ENCODE assay signal across 6 cellular contexts in genomic region chr1:155893389-155894142, GRCh38. TPM values are rescaled to one million over a fixed set of nuclear protein-coding genes. Genes with fewer than 3 reads are reported as not detected.
DNase-seq lines count a peak whose midpoint lies in the region; ATAC-seq and TF ChIP-seq lines count a peak whose summit lies in the region.

No MANE protein-coding gene starts in this region.

- 43 to 51% methylated on average over 10 of the region's 10 CpGs for WGBS in upper lobe of left lung, 2 donors

- TF ChIP-seq CTCF in upper lobe of left lung (IDR thresholded peaks at IDR 0.05): no peak

- intact Hi-C loops in head of caudate nucleus (cut with DNase I): no loop called here

- no peak for TF ChIP-seq POLR2A in upper lobe of left lung (IDR thresholded peaks at IDR 0.05)

- peaks cover 16 to 19% (median 18%) of the 10 kb centered on the region in 4 donors for H3K4me1 ChIP-seq in upper lobe of left lung

- DNase-seq in ACHN (peak; percentile 66), RPMI7951 (ENCODE audit: low read depth) (peak; percentile 82), glomerular endothelial cell (ENCODE audit: extremely low read depth, low read depth, low spot score) (peak; percentile 82), upper lobe of left lung (no peak), head of caudate nucleus (no peak)

- in situ Hi-C loops in ACHN (cut with HindIII; ENCODE audit: low pct_ligation_motif_present, low pct_unique_long_range_greater_than_20kb, low sequenced_read_pairs): no loop called here

- H3K36me3 ChIP-seq in upper lobe of left lung: peaks cover 0 to 26% (median 16%) of the 10 kb centered on the region in 4 donors

- peak; percentile 63 to 65 for ATAC-seq in upper lobe of left lung (ENCODE audit: low FRiP score in 2 of 2)
- ATAC-seq in GM19467 (IDR thresholded peaks at IDR 0.05; ENCODE audit: unreplicated experiment): no peak

- no peak overlapping the region for H3K4me3 ChIP-seq in upper lobe of left lung

- H3K27ac ChIP-seq in upper lobe of left lung: peak overlapping the region; percentile 71 to 79 (median 78)

- TF ChIP-seq EP300 in upper lobe of left lung (IDR thresholded peaks at IDR 0.05): no peak

- H3K27me3 ChIP-seq in upper lobe of left lung: no peaks in the 10 kb centered on the region

- no peaks in the 10 kb centered on the region for H3K9me3 ChIP-seq in upper lobe of left lung

RNA-seq across cellular contexts. Expression of gene RIT1, which starts 17.6 kb away (rescaled TPM):
- 24.9 and 34.8 TPM in 2 replicates for total RNA-seq in RPMI7951 (2014; rRNA removed; shearing (Covaris generic))
- total RNA-seq in glomerular endothelial cell: 53.6 and 60.8 TPM in 2 replicates
- 10 to 100 TPM; 26.3 to 67.1 (median 45.1) TPM for total RNA-seq in upper lobe of left lung

RNA-seq across cellular contexts. Expression of gene SYT11, which starts 34.2 kb away (rescaled TPM):
- 8.5 and 10.9 TPM in 2 replicates for total RNA-seq in RPMI7951 (2014; rRNA removed; shearing (Covaris generic))
- 31.2 and 34.4 TPM in 2 replicates for total RNA-seq in glomerular endothelial cell
- 10 to 100 TPM in 1 of 6 donors, 1 to 10 TPM in 5; 3.1 to 12.1 (median 7.8) TPM for total RNA-seq in upper lobe of left lung

RNA-seq across cellular contexts. Expression of gene GON4L, which starts 36.6 kb away (rescaled TPM):
- 13.0 and 15.1 TPM in 2 replicates for total RNA-seq in RPMI7951 (2014; rRNA removed; shearing (Covaris generic))
- total RNA-seq in glomerular endothelial cell (28.0 and 34.2 TPM in 2 replicates), upper lobe of left lung (100 to 1,000 TPM in 1 of 6 donors, 10 to 100 TPM in 5; 28.9 to 160 (median 46.3) TPM)

RNA-seq across cellular contexts. Expression of gene KHDC4, which starts 40.6 kb away (rescaled TPM):
- 27.0 and 28.6 TPM in 2 replicates for total RNA-seq in RPMI7951 (2014; rRNA removed; shearing (Covaris generic))
- 24.5 and 34.8 TPM in 2 replicates for total RNA-seq in glomerular endothelial cell
- total RNA-seq in upper lobe of left lung: 100 to 1,000 TPM in 1 of 6 donors, 10 to 100 TPM in 5; 30.4 to 105 (median 37.6) TPM

RNA-seq across cellular contexts. Expression of gene RXFP4, which starts 47.9 kb away (rescaled TPM):
- not detected in 2 replicates for total RNA-seq in RPMI7951 (2014; rRNA removed; shearing (Covaris generic))
- not detected in 2 replicates for total RNA-seq in glomerular endothelial cell
- not detected for total RNA-seq in upper lobe of left lung

Comparison
In these comparisons a context has a peak if more than half of its experiments do, and no peak if none do; other contexts are left out.
1. DNase-seq: peak in ACHN (single experiment), RPMI7951 (single experiment) and glomerular endothelial cell (single experiment); none in upper lobe of left lung (0 of 2) and head of caudate nucleus (0 of 42).